ENCODE assay signal across 18 cellular contexts in genomic region chr5:140551872-140552271, GRCh38. TPM values are rescaled to one million over a fixed set of nuclear protein-coding genes. Genes with fewer than 3 reads are reported as not detected.
DNase-seq lines count a peak whose midpoint lies in the region; ATAC-seq and TF ChIP-seq lines count a peak whose summit lies in the region.
"Had no signal": no experiment of that assay in that cellular context is flagged by ENCODE, and none has a peak within 500 bp of the region (broad histone marks: within the 10 kb centered on the region; RNA-seq: fewer than 3 reads in every experiment).

No MANE protein-coding gene starts in this region.

- CTCF ChIA-PET in activated CD4-positive, alpha-beta T cell treated with anti-CD3 and anti-CD28 coated beads for 36 hours (lab: Charles Lee) = interaction anchor here (0.6 to 0.7 kb wide), 2 partner anchors 10 to 12 kb away, joined by 3 read pairs; no protein-coding TSS in a partner anchor

- POLR2A ChIA-PET in activated CD4-positive, alpha-beta T cell treated with anti-CD3 and anti-CD28 coated beads for 36 hours (lab: Charles Lee) = interaction anchor here (0.7 to 1.8 kb wide), 2 partner anchors 96 to 436 kb away, joined by 3 to 4 read pairs; partner anchors contain the start of genes IK and NDUFA2

- no peak for ATAC-seq in activated CD4-positive, alpha-beta T cell treated with anti-CD3 and anti-CD28 coated beads for 36 hours
- ATAC-seq in activated naive CD8-positive, alpha-beta T cell treated with anti-CD3 and anti-CD28 coated beads, Interleukin-2, amount 50 U/mL, for 24 hours = no peak
- no peak for ATAC-seq in GM18909 (IDR thresholded peaks at IDR 0.05; ENCODE audit: poor library complexity, unreplicated experiment)
- no peak for ATAC-seq in GM19395 (IDR thresholded peaks at IDR 0.05; ENCODE audit: unreplicated experiment)

- no peaks in the 10 kb centered on the region for H3K9me3 ChIP-seq in neutrophil
- H3K9me3 ChIP-seq: BLaER1 treated with 17β-estradiol and CSF1 and Interleukin-3, amounts not matched to agents 10 nM and 100 nM had no signal

- H3K27ac Mint-ChIP-seq in activated CD4-positive, alpha-beta T cell treated with anti-CD3 and anti-CD28 coated beads for 36 hours = peak overlapping the region; percentile 38
- peak overlapping the region; percentile 68 for H3K27ac Mint-ChIP-seq in activated naive CD8-positive, alpha-beta T cell treated with anti-CD3 and anti-CD28 coated beads, Interleukin-2, amount 50 U/mL, for 24 hours

- no peaks in the 10 kb centered on the region for H3K27me3 Mint-ChIP-seq in activated CD4-positive, alpha-beta T cell treated with anti-CD3 and anti-CD28 coated beads for 36 hours
- no peaks in the 10 kb centered on the region for H3K27me3 Mint-ChIP-seq in activated naive CD8-positive, alpha-beta T cell treated with anti-CD3 and anti-CD28 coated beads, Interleukin-2, amount 50 U/mL, for 24 hours

- H3K4me3 Mint-ChIP-seq in activated CD4-positive, alpha-beta T cell treated with anti-CD3 and anti-CD28 coated beads for 36 hours = no peak overlapping the region
- H3K4me3 Mint-ChIP-seq in activated naive CD8-positive, alpha-beta T cell treated with anti-CD3 and anti-CD28 coated beads, Interleukin-2, amount 50 U/mL, for 24 hours = no peak overlapping the region

- H3K27ac ChIP-seq in 22Rv1 (peak overlapping the region; percentile 89; the same call in 1 of the 2 replicates), neutrophil (peak overlapping the region; percentile 97)
- H3K27ac ChIP-seq: KMS-11 had no signal

- H3K36me3 ChIP-seq in neutrophil = peaks cover 33% of the 10 kb centered on the region

- H3K4me1 Mint-ChIP-seq in activated CD4-positive, alpha-beta T cell treated with anti-CD3 and anti-CD28 coated beads for 36 hours = peaks cover 77% of the 10 kb centered on the region
- H3K4me1 Mint-ChIP-seq in activated naive CD8-positive, alpha-beta T cell treated with anti-CD3 and anti-CD28 coated beads, Interleukin-2, amount 50 U/mL, for 24 hours = peaks cover 77% of the 10 kb centered on the region

- TF ChIP-seq CTCF in 22Rv1 (IDR thresholded peaks at IDR 0.05) (no peak), neutrophil (IDR thresholded peaks at IDR 0.05) (no peak)

- peaks cover 70% of the 10 kb centered on the region for H3K36me3 Mint-ChIP-seq in activated CD4-positive, alpha-beta T cell treated with anti-CD3 and anti-CD28 coated beads for 36 hours (ENCODE audit: low read depth)
- peaks cover 59% of the 10 kb centered on the region for H3K36me3 Mint-ChIP-seq in activated naive CD8-positive, alpha-beta T cell treated with anti-CD3 and anti-CD28 coated beads, Interleukin-2, amount 50 U/mL, for 24 hours (ENCODE audit: low read depth)

- no peaks in the 10 kb centered on the region for H3K9me3 Mint-ChIP-seq in activated CD4-positive, alpha-beta T cell treated with anti-CD3 and anti-CD28 coated beads for 36 hours (ENCODE audit: low read depth)
- no peaks in the 10 kb centered on the region for H3K9me3 Mint-ChIP-seq in activated naive CD8-positive, alpha-beta T cell treated with anti-CD3 and anti-CD28 coated beads, Interleukin-2, amount 50 U/mL, for 24 hours

- DNase-seq in activated CD4-positive, alpha-beta T cell treated with anti-CD3 and anti-CD28 coated beads for 36 hours = no peak
- DNase-seq in activated CD4-positive, alpha-beta T cell treated with anti-CD3 and anti-CD28 coated beads for 48 hours = no peak
- no peak for DNase-seq in activated naive CD8-positive, alpha-beta T cell treated with anti-CD3 and anti-CD28 coated beads, Interleukin-2, amount 50 U/mL, for 24 hours
- no peak for DNase-seq in stimulated activated CD4-positive, alpha-beta T cell treated with anti-CD3 and anti-CD28 coated beads, Interleukin-4, amount 100 ng/mL, for 24 hours
- DNase-seq: 8988T, DMS153, EL, H7, NCI-H1105, NCI-H187, NCI-H446 treated with DMSO at 0.1 percent for 48 hours, NCI-H748 treated with DMSO at 0.1 percent for 48 hours had no signal

- no peaks in the 10 kb centered on the region for H3K27me3 ChIP-seq in neutrophil
- H3K27me3 ChIP-seq: BLaER1 treated with 17β-estradiol and CSF1 and Interleukin-3, amounts not matched to agents 10 nM and 100 nM had no signal

- intact Hi-C loops in activated CD4-positive, alpha-beta T cell treated with anti-CD3 and anti-CD28 coated beads for 36 hours (cut with DNase I, micrococcal nuclease) = loop anchor here (10.0 kb wide), 2 partner anchors 297 to 1063 kb away; partner anchors contain the start of gene DIAPH1 (in 2 of the 2)

- H3K4me1 ChIP-seq in neutrophil (ENCODE audit: control insufficient read depth in 1 of 2, insufficient read depth in 1 of 2, low read depth in 1 of 2, low read length in 1 of 2) = peaks cover 74 to 75% of the 10 kb centered on the region in 2 experiments

- H3K4me3 ChIP-seq in neutrophil (ENCODE audit: low read depth in 1 of 2, low read length in 1 of 2) = no peak overlapping the region

RNA-seq across cellular contexts. Expression of gene EIF4EBP3, which starts 4.4 kb away (rescaled TPM):
- total RNA-seq in activated CD4-positive, alpha-beta T cell treated with anti-CD3 and anti-CD28 coated beads for 36 hours = 10 to 100 TPM; 15.8 to 17.3 TPM

RNA-seq across cellular contexts. Expression of gene SRA1, which starts 5.4 kb away (rescaled TPM):
- 10 to 100 TPM; 33.2 to 47.3 TPM for total RNA-seq in activated CD4-positive, alpha-beta T cell treated with anti-CD3 and anti-CD28 coated beads for 36 hours

RNA-seq across cellular contexts. Expression of gene APBB3, which starts 12.5 kb away (rescaled TPM):
- total RNA-seq in activated CD4-positive, alpha-beta T cell treated with anti-CD3 and anti-CD28 coated beads for 36 hours = 10 to 100 TPM; 12.8 to 19.0 TPM

RNA-seq across cellular contexts. Expression of gene SLC35A4, which starts 12.8 kb away (rescaled TPM):
- 10 to 100 TPM; 61.8 to 65.4 TPM for total RNA-seq in activated CD4-positive, alpha-beta T cell treated with anti-CD3 and anti-CD28 coated beads for 36 hours
